In the genomic region with DNA sequence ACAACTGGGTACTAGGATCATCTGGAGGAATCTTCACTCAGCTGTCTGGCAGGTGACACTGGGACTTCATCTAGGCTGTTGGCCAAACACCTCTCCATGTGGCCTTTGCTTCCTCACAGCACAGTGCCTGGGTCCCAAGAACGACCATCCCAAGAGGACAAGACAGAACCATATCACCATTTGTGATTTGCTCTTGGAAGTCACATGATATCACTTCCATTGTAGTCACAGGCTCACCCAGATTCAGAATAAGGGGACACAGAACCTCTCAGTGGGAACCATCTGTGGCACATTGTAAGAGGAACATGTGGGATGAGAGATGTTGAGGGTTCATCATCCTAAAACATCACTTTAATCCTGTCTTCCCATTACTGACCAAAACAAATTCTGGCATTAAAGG, we compare ENCODE assay signal across 16 cellular contexts.
"Had no signal": no experiment of that assay in that cellular context is flagged by ENCODE, and none has a peak within 500 bp of the region (broad histone marks: within the 10 kb centered on the region; RNA-seq: fewer than 3 reads in every experiment).

No MANE protein-coding gene starts in this region.

- H3K27me3 Mint-ChIP-seq: activated naive CD8-positive, alpha-beta T cell; stimulated activated naive CD8-positive, alpha-beta T cell treated with anti-CD3 and anti-CD28 coated beads, Interleukin-15, amount 100 ng/mL, for 72 hours had no signal

- ATAC-seq: activated CD4-positive, CD25-positive, alpha-beta regulatory T cell treated with anti-CD3 and anti-CD28 coated beads, Interleukin-2, amount 50 U/mL, for 24 hours; left colon; pancreas; SK-N-SH treated with all-trans-retinoic acid at 6 μM for 48 hours; stimulated activated naive CD8-positive, alpha-beta T cell treated with anti-CD3 and anti-CD28 coated beads, Interleukin-15, amount 100 ng/mL, for 72 hours had no signal

- DNase-seq: activated CD8-positive, alpha-beta memory T cell treated with anti-CD3 and anti-CD28 coated beads for 24 hours; activated effector memory CD4-positive, alpha-beta T cell treated with Interleukin-2 at 50 U/mL for 16 hours; amygdala; dorsolateral prefrontal cortex; left colon; mammary epithelial cell; pancreas; stimulated activated CD4-positive, alpha-beta T cell treated with anti-CD3 and anti-CD28 coated beads, Interleukin-15, amount 100 ng/mL, for 24 hours; stimulated activated CD4-positive, alpha-beta T cell treated with anti-CD3 and anti-CD28 coated beads, Interleukin-4, amount 100 ng/mL, for 4 hours; stimulated activated naive CD8-positive, alpha-beta T cell treated with anti-CD3 and anti-CD28 coated beads, Interleukin-15, amount 100 ng/mL, for 72 hours; T-helper 2 cell; testis had no signal

- H3K27ac ChIP-seq: dorsolateral prefrontal cortex, neural progenitor cell, pancreas, testis had no signal

- H2AFZ ChIP-seq: neural progenitor cell had no signal

- H3K36me3 ChIP-seq: pancreas had no signal

- H3K9me3 Mint-ChIP-seq: neural progenitor cell; stimulated activated naive CD8-positive, alpha-beta T cell treated with anti-CD3 and anti-CD28 coated beads, Interleukin-15, amount 100 ng/mL, for 72 hours had no signal

- H3K4me3 ChIP-seq: dorsolateral prefrontal cortex, neural progenitor cell, pancreas, testis had no signal

- H3K27me3 ChIP-seq: dorsolateral prefrontal cortex, neural progenitor cell, pancreas, testis had no signal

- H3K27ac Mint-ChIP-seq: stimulated activated naive CD8-positive, alpha-beta T cell treated with anti-CD3 and anti-CD28 coated beads, Interleukin-15, amount 100 ng/mL, for 72 hours had no signal

- H3K9ac ChIP-seq: neural progenitor cell had no signal

- H3K4me2 ChIP-seq: neural progenitor cell had no signal

- H3K9me3 ChIP-seq: pancreas, testis had no signal
